ENCODE assay signal across 11 cellular contexts in genomic region chr3:50615190-50615589, GRCh38. TPM values are rescaled to one million over a fixed set of nuclear protein-coding genes. Genes with fewer than 3 reads are reported as not detected.
DNase-seq lines count a peak whose midpoint lies in the region; ATAC-seq and TF ChIP-seq lines count a peak whose summit lies in the region.
"Had no signal": no experiment of that assay in that cellular context is flagged by ENCODE, and none has a peak within 500 bp of the region (broad histone marks: within the 10 kb centered on the region; RNA-seq: fewer than 3 reads in every experiment).

No MANE protein-coding gene starts in this region.

- no peak overlapping the region for H3K4me3 ChIP-seq in spleen
- H3K4me3 ChIP-seq: uterus had no signal

- TF ChIP-seq POLR2A in spleen (IDR thresholded peaks at IDR 0.05): no peak

- peaks cover 43% of the 10 kb centered on the region for H3K36me3 Mint-ChIP-seq in stimulated activated naive CD8-positive, alpha-beta T cell treated with anti-CD3 and anti-CD28 coated beads, Interleukin-15, Interleukin-2, amounts not matched to agents 100 ng/mL and 50 ng/mL, for 24 hours (ENCODE audit: low read depth)
- H3K36me3 Mint-ChIP-seq in activated naive CD8-positive, alpha-beta T cell treated with anti-CD3 and anti-CD28 coated beads, Interleukin-2, amount 50 U/mL, for 24 hours (ENCODE audit: low read depth): peaks cover 41% of the 10 kb centered on the region
- H3K36me3 Mint-ChIP-seq in stimulated activated naive B cell treated with anti-CD40 and anti-IgM and Interleukin-4, amounts not matched to agents 10 μg/mL and 1 μg/mL and 100 μg/mL, for 72 hours: peaks cover 19 to 43% of the 10 kb centered on the region in 2 donors
- H3K36me3 Mint-ChIP-seq: WTC11 had no signal

- DNase-seq in stimulated activated naive CD8-positive, alpha-beta T cell treated with anti-CD3 and anti-CD28 coated beads, Interleukin-15, Interleukin-2, amounts not matched to agents 100 U/mL and 50 U/mL, for 24 hours: no peak
- no peak for DNase-seq in activated naive CD8-positive, alpha-beta T cell treated with anti-CD3 and anti-CD28 coated beads, Interleukin-2, amount 50 U/mL, for 24 hours
- no peak for DNase-seq in spleen
- DNase-seq in stimulated activated naive B cell treated with anti-CD40 and anti-IgM and Interleukin-4, amounts not matched to agents 10 μg/mL and 1 μg/mL and 100 μg/mL, for 72 hours: no peak

- WGBS in spleen, 5 donors: 70 to 80% (median 72%) methylated on average over 1 of the region's 1 CpG

- peaks cover 62% of the 10 kb centered on the region for H3K4me1 Mint-ChIP-seq in stimulated activated naive CD8-positive, alpha-beta T cell treated with anti-CD3 and anti-CD28 coated beads, Interleukin-15, Interleukin-2, amounts not matched to agents 100 ng/mL and 50 ng/mL, for 24 hours (ENCODE audit: low read depth)
- peaks cover 64% of the 10 kb centered on the region for H3K4me1 Mint-ChIP-seq in activated naive CD8-positive, alpha-beta T cell treated with anti-CD3 and anti-CD28 coated beads, Interleukin-2, amount 50 U/mL, for 24 hours
- peaks cover 46 to 73% of the 10 kb centered on the region in 2 donors for H3K4me1 Mint-ChIP-seq in stimulated activated naive B cell treated with anti-CD40 and anti-IgM and Interleukin-4, amounts not matched to agents 10 μg/mL and 1 μg/mL and 100 μg/mL, for 72 hours

- H3K27ac Mint-ChIP-seq in stimulated activated naive CD8-positive, alpha-beta T cell treated with anti-CD3 and anti-CD28 coated beads, Interleukin-15, Interleukin-2, amounts not matched to agents 100 ng/mL and 50 ng/mL, for 24 hours: peak overlapping the region; percentile 93
- peak overlapping the region; percentile 90 for H3K27ac Mint-ChIP-seq in activated naive CD8-positive, alpha-beta T cell treated with anti-CD3 and anti-CD28 coated beads, Interleukin-2, amount 50 U/mL, for 24 hours
- H3K27ac Mint-ChIP-seq in stimulated activated naive B cell treated with anti-CD40 and anti-IgM and Interleukin-4, amounts not matched to agents 10 μg/mL and 1 μg/mL and 100 μg/mL, for 72 hours: no peak overlapping the region
- H3K27ac Mint-ChIP-seq: WTC11 had no signal

- H3K4me1 ChIP-seq in spleen: peaks cover 53 to 85% (median 76%) of the 10 kb centered on the region in 6 donors

- H3K27me3 ChIP-seq in spleen (replicated peaks in 1 of 7): no peaks in the 10 kb centered on the region
- H3K27me3 ChIP-seq: heart right ventricle, uterus had no signal

- intact Hi-C loops in spleen (cut with DNase I; ENCODE audit: low total_unique reads): loop anchor here (5.0 kb wide), 1 partner anchor 767 kb away; no protein-coding TSS in a partner anchor

- no peaks in the 10 kb centered on the region for H3K36me3 ChIP-seq in spleen
- H3K36me3 ChIP-seq: uterus had no signal

- H3K9me3 ChIP-seq in spleen: no peaks in the 10 kb centered on the region
- H3K9me3 ChIP-seq: heart right ventricle, uterus had no signal

- H3K4me3 Mint-ChIP-seq in stimulated activated naive CD8-positive, alpha-beta T cell treated with anti-CD3 and anti-CD28 coated beads, Interleukin-15, Interleukin-2, amounts not matched to agents 100 ng/mL and 50 ng/mL, for 24 hours: peak overlapping the region; percentile 85
- peak overlapping the region; percentile 84 for H3K4me3 Mint-ChIP-seq in activated naive CD8-positive, alpha-beta T cell treated with anti-CD3 and anti-CD28 coated beads, Interleukin-2, amount 50 U/mL, for 24 hours
- no peak overlapping the region for H3K4me3 Mint-ChIP-seq in stimulated activated naive B cell treated with anti-CD40 and anti-IgM and Interleukin-4, amounts not matched to agents 10 μg/mL and 1 μg/mL and 100 μg/mL, for 72 hours

- no peak overlapping the region for H3K27ac ChIP-seq in spleen
- H3K27ac ChIP-seq: parathyroid adenoma had no signal

- H3K27me3 Mint-ChIP-seq in stimulated activated naive CD8-positive, alpha-beta T cell treated with anti-CD3 and anti-CD28 coated beads, Interleukin-15, Interleukin-2, amounts not matched to agents 100 ng/mL and 50 ng/mL, for 24 hours: no peaks in the 10 kb centered on the region
- H3K27me3 Mint-ChIP-seq in activated naive CD8-positive, alpha-beta T cell treated with anti-CD3 and anti-CD28 coated beads, Interleukin-2, amount 50 U/mL, for 24 hours: peaks cover 2% of the 10 kb centered on the region
- H3K27me3 Mint-ChIP-seq in stimulated activated naive B cell treated with anti-CD40 and anti-IgM and Interleukin-4, amounts not matched to agents 10 μg/mL and 1 μg/mL and 100 μg/mL, for 72 hours: no peaks in the 10 kb centered on the region

- H3K9me3 Mint-ChIP-seq in stimulated activated naive CD8-positive, alpha-beta T cell treated with anti-CD3 and anti-CD28 coated beads, Interleukin-15, Interleukin-2, amounts not matched to agents 100 ng/mL and 50 ng/mL, for 24 hours: no peaks in the 10 kb centered on the region
- no peaks in the 10 kb centered on the region for H3K9me3 Mint-ChIP-seq in activated naive CD8-positive, alpha-beta T cell treated with anti-CD3 and anti-CD28 coated beads, Interleukin-2, amount 50 U/mL, for 24 hours
- no peaks in the 10 kb centered on the region for H3K9me3 Mint-ChIP-seq in stimulated activated naive B cell treated with anti-CD40 and anti-IgM and Interleukin-4, amounts not matched to agents 10 μg/mL and 1 μg/mL and 100 μg/mL, for 72 hours
- H3K9me3 Mint-ChIP-seq: immature natural killer cell, WTC11 had no signal

- no peak for ATAC-seq in stimulated activated naive CD8-positive, alpha-beta T cell treated with anti-CD3 and anti-CD28 coated beads, Interleukin-15, Interleukin-2, amounts not matched to agents 100 U/mL and 50 U/mL, for 24 hours
- ATAC-seq in activated naive CD8-positive, alpha-beta T cell treated with anti-CD3 and anti-CD28 coated beads, Interleukin-2, amount 50 U/mL, for 24 hours: no peak
- ATAC-seq in HG03354 (IDR thresholded peaks at IDR 0.05; ENCODE audit: poor library complexity, severe bottlenecking, unreplicated experiment): no peak
- ATAC-seq in stimulated activated naive B cell treated with anti-CD40 and anti-IgM and Interleukin-4, amounts not matched to agents 10 μg/mL and 1 μg/mL and 100 μg/mL, for 72 hours (replicated peaks): no peak

- no peak for TF ChIP-seq CTCF in spleen (IDR thresholded peaks at IDR 0.05 in 8 of 11, conservative IDR thresholded peaks at IDR 0.05 in 3 of 11)

RNA-seq across cellular contexts. Expression of gene MAPKAPK3, which starts 1.8 kb away (rescaled TPM):
- 10 to 100 TPM; 34.7 to 55.0 (median 44.9) TPM for total RNA-seq in spleen
- polyA plus RNA-seq in spleen: 10 to 100 TPM; 18.0 to 34.8 (median 18.9) TPM

RNA-seq across cellular contexts. Expression of gene CISH, which starts 3.6 kb away (rescaled TPM):
- 10 to 100 TPM in 5 of 7 donors, 1 to 10 TPM in 2; 8.7 to 23.6 (median 14.0) TPM for total RNA-seq in spleen
- 1 to 10 TPM; 2.9 to 7.4 (median 6.7) TPM for polyA plus RNA-seq in spleen

RNA-seq across cellular contexts. Expression of gene HEMK1, which starts 45.9 kb away (rescaled TPM):
- 10 to 100 TPM in 6 of 7 donors, 1 to 10 TPM in 1; 7.6 to 22.5 (median 18.9) TPM for total RNA-seq in spleen
- 10 to 100 TPM; 25.1 to 45.2 (median 41.1) TPM for polyA plus RNA-seq in spleen

RNA-seq across cellular contexts. Expression of gene C3orf18, which starts 47.6 kb away (rescaled TPM):
- 10 to 100 TPM in 1 of 7 donors, 1 to 10 TPM in 6; 3.2 to 12.2 (median 5.8) TPM for total RNA-seq in spleen
- polyA plus RNA-seq in spleen: 1 to 10 TPM; 2.3 to 4.6 (median 3.5) TPM

RNA-seq across cellular contexts. Expression of gene DOCK3, which starts 59.5 kb away (rescaled TPM):
- total RNA-seq in spleen: 1 to 10 TPM in 1 of 7 donors, under 1 TPM in 6; 0.21 to 2.1 (median 0.60) TPM
- polyA plus RNA-seq in spleen: under 1 TPM; 0.08 to 0.38 (median 0.37) TPM

Comparison
In these comparisons a context has a peak if more than half of its experiments do, and no peak if none do; other contexts are left out.
1. H3K4me3 Mint-ChIP-seq: peak in stimulated activated naive CD8-positive, alpha-beta T cell treated with anti-CD3 and anti-CD28 coated beads, Interleukin-15, Interleukin-2, amounts not matched to agents 100 ng/mL and 50 ng/mL, for 24 hours (single experiment) and activated naive CD8-positive, alpha-beta T cell treated with anti-CD3 and anti-CD28 coated beads, Interleukin-2, amount 50 U/mL, for 24 hours (single experiment); none in stimulated activated naive B cell treated with anti-CD40 and anti-IgM and Interleukin-4, amounts not matched to agents 10 μg/mL and 1 μg/mL and 100 μg/mL, for 72 hours (0 of 2).